ENCODE assay signal across 8 cellular contexts in the genomic region with DNA sequence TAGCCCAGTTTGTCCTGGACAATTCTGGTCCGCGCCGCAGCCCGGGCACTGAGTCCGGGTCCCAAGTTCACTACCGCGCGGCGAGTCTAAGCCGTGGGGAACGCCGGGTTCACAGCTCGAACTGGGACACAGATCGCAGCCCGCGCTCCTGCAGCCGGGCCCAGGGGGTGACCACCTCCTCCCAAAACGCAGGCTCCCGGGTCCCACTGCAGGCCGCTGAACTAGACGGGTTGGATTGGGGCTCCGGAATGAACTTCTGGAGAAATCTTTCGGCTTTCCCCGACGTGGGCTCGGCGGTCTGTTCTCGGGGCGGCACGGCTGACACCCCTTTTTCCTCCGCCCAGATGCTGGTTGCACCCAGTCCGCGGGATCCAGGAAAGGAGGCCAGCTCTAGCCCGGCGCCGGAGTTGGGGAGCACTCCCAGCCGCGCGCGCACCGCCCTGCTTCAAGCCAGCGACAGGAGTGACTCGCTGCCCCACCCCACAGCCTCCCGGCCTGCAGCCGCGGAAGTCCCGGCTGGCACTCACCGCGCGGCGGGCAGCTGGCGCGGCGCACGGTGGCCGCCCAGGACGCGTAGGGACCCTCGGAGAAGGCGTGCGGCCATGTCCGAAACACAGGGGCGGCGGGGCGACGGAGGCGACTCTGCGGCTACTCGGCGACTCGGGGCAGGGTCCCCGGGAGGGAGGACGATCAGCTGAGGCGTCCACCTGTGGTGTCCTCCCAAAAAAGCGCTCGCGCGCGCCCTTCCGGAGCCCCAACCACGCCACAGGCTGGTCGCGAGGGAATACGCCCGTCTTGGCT. TPM values are rescaled to one million over a fixed set of nuclear protein-coding genes. Genes with fewer than 3 reads are reported as not detected.
DNase-seq lines count a peak whose midpoint lies in the region; ATAC-seq lines count a peak whose summit lies in the region.

Gene ACADL (minus strand): TSS at position 788 of the 801 bp plus-strand sequence. CDS start 184 bp downstream, at position 604.

- H3K4me1 ChIP-seq in iPS-18a (ENCODE audit: control insufficient read depth, low read depth, low read length): no peaks in the 10 kb centered on the region

- H3K4me3 ChIP-seq in iPS-18a (ENCODE audit: low read length): peak within 1 kb of the TSS; percentile 82
- H3K4me3 ChIP-seq in skeletal muscle cell (ENCODE audit: low read depth, low read length): peak within 1 kb of the TSS; percentile 58

- DNase-seq in SKM-1 treated with dmso at 0.1 percent for 144 hours (lab: John Stamatoyannopoulos, UW; ENCODE audit: unreplicated experiment) (peak; percentile 39), SKM-1 (lab: John Stamatoyannopoulos, UW; ENCODE audit: unreplicated experiment) (no peak), M059J (ENCODE audit: low read depth) (peak; percentile 18), astrocyte of the hippocampus (ENCODE audit: low read depth, low spot score) (peak; percentile 78), skeletal muscle cell (ENCODE audit: low read depth) (no peak)

- no peak within 1 kb of the TSS for H3K27ac ChIP-seq in iPS-18a (ENCODE audit: low read length)

- no peak within 1 kb of the TSS for H3K9ac ChIP-seq in iPS-18a (ENCODE audit: low read length)

- ATAC-seq in HG03439 (IDR thresholded peaks at IDR 0.05; ENCODE audit: unreplicated experiment): no peak
- no peak for ATAC-seq in GM21717 (IDR thresholded peaks at IDR 0.05; ENCODE audit: unreplicated experiment)

- H3K27me3 ChIP-seq in iPS-18a (ENCODE audit: control insufficient read depth, insufficient read depth, low read length): peaks cover 40% of the 10 kb centered on the region

- H3K36me3 ChIP-seq in iPS-18a (ENCODE audit: control insufficient read depth, low read depth, low read length): no peaks in the 10 kb centered on the region

- H3K9me3 ChIP-seq in iPS-18a (ENCODE audit: control insufficient read depth, low read depth, low read length): no peaks in the 10 kb centered on the region

RNA-seq across cellular contexts. Expression of gene ACADL, which starts in this region (rescaled TPM):
- not detected in 2 replicates for total RNA-seq in M059J (2014; rRNA removed; shearing (Covaris generic))

Comparison
In these comparisons a context has a peak if more than half of its experiments do, and no peak if none do; other contexts are left out.
1. DNase-seq: peak in SKM-1 treated with dmso at 0.1 percent for 144 hours (single experiment) and astrocyte of the hippocampus (single experiment); none in SKM-1 (single experiment) and skeletal muscle cell (single experiment).
2. Peak in DNase-seq in M059J; RNA of the gene not detected or under 1 TPM.